In the genomic region with DNA sequence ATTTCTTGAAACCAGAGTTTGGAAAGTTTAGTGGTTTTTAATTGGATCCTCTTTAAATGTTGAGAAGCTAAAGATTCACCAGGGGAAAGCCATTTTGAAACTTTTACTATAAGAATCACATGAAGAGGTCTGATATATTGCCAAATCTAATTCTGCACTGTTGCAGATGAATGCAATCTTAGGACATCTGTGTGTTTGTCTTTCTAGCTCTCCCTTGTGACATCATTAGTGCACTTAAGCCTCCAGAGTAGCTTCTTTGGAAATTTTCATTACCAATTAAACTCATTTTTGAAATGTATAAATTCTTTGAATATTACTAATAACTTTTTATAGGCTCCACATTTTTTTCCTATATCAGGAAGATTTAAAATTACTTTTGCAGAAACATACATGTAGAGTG, we compare ENCODE assay signal across 23 cellular contexts.
DNase-seq lines count a peak whose midpoint lies in the region; FAIRE-seq and TF ChIP-seq lines count a peak whose summit lies in the region.
"Had no signal": no experiment of that assay in that cellular context is flagged by ENCODE, and none has a peak within 500 bp of the region (broad histone marks: within the 10 kb centered on the region; RNA-seq: fewer than 3 reads in every experiment).

No MANE protein-coding gene starts in this region.

- peak overlapping the region; percentile 10 for H3K27ac ChIP-seq in osteoblast (ENCODE audit: low read depth, low read length)
- no peak overlapping the region for H3K27ac ChIP-seq in small intestine (ENCODE audit: low read depth in 1 of 2, low read length in 1 of 2)
- no peak overlapping the region for H3K27ac ChIP-seq in transverse colon
- H3K27ac ChIP-seq: RWPE1 had no signal

- no peak for TF ChIP-seq CTCF in AG10803 (conservative IDR thresholded peaks at IDR 0.05; ENCODE audit: low read length)
- no peak for TF ChIP-seq CTCF in osteoblast (IDR thresholded peaks at IDR 0.05; ENCODE audit: extremely low read depth, low read depth, low read length)
- TF ChIP-seq CTCF in transverse colon (IDR thresholded peaks at IDR 0.05): no peak

- H3K4me3 ChIP-seq in AG10803 (ENCODE audit: low read length): no peak overlapping the region
- no peak overlapping the region for H3K4me3 ChIP-seq in osteoblast (ENCODE audit: insufficient read depth, low read length)
- no peak overlapping the region for H3K4me3 ChIP-seq in small intestine (ENCODE audit: low read depth in 1 of 2, low read length in 2 of 2)
- H3K4me3 ChIP-seq in transverse colon: no peak overlapping the region
- H3K4me3 ChIP-seq: GM23338 had no signal

- peaks cover 3% of the 10 kb centered on the region for H3K36me3 ChIP-seq in osteoblast (ENCODE audit: insufficient read depth, low read length)
- no peaks in the 10 kb centered on the region for H3K36me3 ChIP-seq in small intestine (ENCODE audit: control insufficient read depth in 2 of 2, insufficient read depth in 2 of 2, low read length in 2 of 2)
- no peaks in the 10 kb centered on the region for H3K36me3 ChIP-seq in transverse colon
- H3K36me3 ChIP-seq: BE2C had no signal

- no peak overlapping the region for H3K4me2 ChIP-seq in osteoblast (ENCODE audit: insufficient read depth, low read length)
- H3K4me2 ChIP-seq: GM23338 had no signal

- intact Hi-C loops in transverse colon (cut with DNase I; ENCODE audit: low total_unique reads): no loop called here

- peaks cover 69% of the 10 kb centered on the region for H3K79me2 ChIP-seq in osteoblast (ENCODE audit: insufficient read depth, low read length)

- no peak for TF ChIP-seq EP300 in transverse colon (IDR thresholded peaks at IDR 0.05; ENCODE audit: low read depth)

- H3K27me3 ChIP-seq in osteoblast (ENCODE audit: insufficient read depth, low read length) (no peaks in the 10 kb centered on the region), small intestine (ENCODE audit: control insufficient read depth in 2 of 2, insufficient read depth in 2 of 2, low read length in 2 of 2) (no peaks in the 10 kb centered on the region), transverse colon (no peaks in the 10 kb centered on the region)
- H3K27me3 ChIP-seq: BE2C had no signal

- peaks cover 20% of the 10 kb centered on the region for H3K4me1 ChIP-seq in osteoblast (ENCODE audit: insufficient read depth, low read length)
- H3K4me1 ChIP-seq in small intestine (ENCODE audit: control insufficient read depth in 2 of 2, insufficient read depth in 1 of 2, low read depth in 1 of 2, low read length in 1 of 2): no peaks in the 10 kb centered on the region
- no peaks in the 10 kb centered on the region for H3K4me1 ChIP-seq in transverse colon

- DNase-seq in AG10803 (ENCODE audit: low read depth) (peak; percentile 76), NCI-H446 treated with DMSO at 0.1 percent for 48 hours (lab: John Stamatoyannopoulos, UW) (peak; percentile 33), fibroblast of gingiva (ENCODE audit: low read depth) (peak; percentile 86), osteoblast (ENCODE audit: insufficient read length, low spot score, missing footprints) (no peak), C1 segment of cervical spinal cord (lab: John Stamatoyannopoulos, UW) (no peak), small intestine (no peak), HTR-8/SVneo (ENCODE audit: insufficient read length, low spot score) (no peak), transverse colon (no peak)
- DNase-seq: BE2C; CD8-positive, alpha-beta T cell; DMS79 treated with DMSO at 0.1 percent for 48 hours; GDM1; Kasumi-1; MM.1S; NCI-H1105; NCI-H1694; NCI-H226; NCI-H526 treated with DMSO at 0.1 percent for 48 hours had no signal

- H3K9me3 ChIP-seq in osteoblast (ENCODE audit: low read depth, low read length) (no peaks in the 10 kb centered on the region), small intestine (ENCODE audit: control insufficient read depth, low read depth) (no peaks in the 10 kb centered on the region), transverse colon (no peaks in the 10 kb centered on the region)

- in situ Hi-C loops in transverse colon (cut with MboI; ENCODE audit: low pct_ligation_motif_present in 1 of 4, low pct_unique_long_range_greater_than_20kb in 1 of 4, low sequenced_read_pairs in 3 of 4): no loop called here

- peaks cover 10% of the 10 kb centered on the region for H4K20me1 ChIP-seq in osteoblast (ENCODE audit: insufficient read depth, low read length)

- no peak for FAIRE-seq in small intestine (lab: Jason Lieb, UNC)
- no peak for FAIRE-seq in HTR-8/SVneo (lab: Jason Lieb, UNC)
- FAIRE-seq: D721Med, GM12891, GM18507 had no signal

- H2AFZ ChIP-seq in osteoblast (ENCODE audit: low read length): no peak overlapping the region
- H2AFZ ChIP-seq: GM23338 had no signal

- no peak for TF ChIP-seq POLR2A in transverse colon (IDR thresholded peaks at IDR 0.05)

Comparison
In these comparisons a context has a peak if more than half of its experiments do, and no peak if none do; other contexts are left out.
1. DNase-seq: peak in AG10803 (single experiment), NCI-H446 treated with DMSO at 0.1 percent for 48 hours (single experiment) and fibroblast of gingiva (single experiment); none in osteoblast (single experiment), C1 segment of cervical spinal cord (0 of 14), small intestine (single experiment), HTR-8/SVneo (single experiment) and transverse colon (single experiment).